ENCODE assay signal across 19 cellular contexts in genomic region chr11:10673476-10674062, GRCh38. TPM values are rescaled to one million over a fixed set of nuclear protein-coding genes. Genes with fewer than 3 reads are reported as not detected.
A peak's percentile ranks its signal among the peaks of the same experiment; 100 is the strongest.
DNase-seq lines count a peak whose midpoint lies in the region; ATAC-seq, FAIRE-seq and TF ChIP-seq lines count a peak whose summit lies in the region.
"Had no signal": no experiment of that assay in that cellular context is flagged by ENCODE, and none has a peak within 500 bp of the region (broad histone marks: within the 10 kb centered on the region; RNA-seq: fewer than 3 reads in every experiment).

No MANE protein-coding gene starts in this region.

- H3K4me3 ChIP-seq in heart left ventricle (peak overlapping the region in 1 of 12 donors; percentile 22), vagina (no peak overlapping the region)
- no peak overlapping the region for H3K4me3 ChIP-seq in naive thymus-derived CD4-positive, alpha-beta T cell (ENCODE audit: low read length)
- H3K4me3 ChIP-seq: upper lobe of right lung had no signal

- TF ChIP-seq CTCF in heart left ventricle (IDR thresholded peaks at IDR 0.05): no peak
- no peak for TF ChIP-seq CTCF in vagina (IDR thresholded peaks at IDR 0.05)

- TF ChIP-seq POLR2A in heart left ventricle (IDR thresholded peaks at IDR 0.05) (no peak), vagina (IDR thresholded peaks at IDR 0.05) (no peak)

- ATAC-seq in heart left ventricle (no peak), left cardiac atrium (no peak), HG03460 (IDR thresholded peaks at IDR 0.05; ENCODE audit: unreplicated experiment) (no peak)
- peak; percentile 31 for ATAC-seq in naive thymus-derived CD4-positive, alpha-beta T cell
- ATAC-seq in stimulated activated naive B cell treated with anti-CD40 and anti-IgM and Interleukin-4, amounts not matched to agents 10 μg/mL and 1 μg/mL and 100 μg/mL, for 72 hours (replicated peaks): no peak
- ATAC-seq: activated CD8-positive, alpha-beta T cell treated with anti-CD3 and anti-CD28 coated beads, Interleukin-2, amount 10 ng/mL, durations not matched to agents 7 days and 5 days had no signal

- H3K27ac ChIP-seq in heart left ventricle (peak overlapping the region in 8 of 12 donors; percentile 47 to 82 (median 68)), caudate nucleus (ENCODE audit: low read depth, low read length) (peak overlapping the region; percentile 78), vagina (peak overlapping the region; percentile 79)
- no peak overlapping the region for H3K27ac ChIP-seq in naive thymus-derived CD4-positive, alpha-beta T cell (ENCODE audit: low read depth, low read length)

- CTCF ChIA-PET in naive thymus-derived CD4-positive, alpha-beta T cell (lab: Charles Lee): interaction anchor here (0.6 to 0.7 kb wide), 3 partner anchors 13 to 1791 kb away, joined by 3 to 10 read pairs (median 6); no protein-coding TSS in a partner anchor

- H3K27me3 ChIP-seq in heart left ventricle (no peaks in the 10 kb centered on the region), vagina (no peaks in the 10 kb centered on the region)
- no peaks in the 10 kb centered on the region for H3K27me3 ChIP-seq in naive thymus-derived CD4-positive, alpha-beta T cell (ENCODE audit: control insufficient read depth in 2 of 2, insufficient read depth in 2 of 2, low read length in 2 of 2)
- H3K27me3 ChIP-seq: upper lobe of right lung had no signal

- no peak for DNase-seq in heart left ventricle
- DNase-seq in left cardiac atrium: no peak
- DNase-seq in caudate nucleus (lab: John Stamatoyannopoulos, UW): no peak
- no peak for DNase-seq in naive thymus-derived CD4-positive, alpha-beta T cell
- DNase-seq in vagina (ENCODE audit: extremely low spot score in 2 of 2): no peak
- no peak for DNase-seq in stimulated activated naive B cell treated with anti-CD40 and anti-IgM and Interleukin-4, amounts not matched to agents 10 μg/mL and 1 μg/mL and 100 μg/mL, for 72 hours
- DNase-seq in urothelium cell line (ENCODE audit: low spot score): no peak
- DNase-seq: activated B cell treated with CpG ODN at 0.5 μM for 24 hours; activated CD8-positive, alpha-beta T cell treated with anti-CD3 and anti-CD28 coated beads, Interleukin-2, amount 10 ng/mL, durations not matched to agents 7 days and 5 days; activated T-cell treated with anti-CD3 and anti-CD28 coated beads, Interleukin-2, amount 50 U/mL, for 48 hours; CD4-positive, CD25-positive, alpha-beta regulatory T cell; DMS153; H7; T-helper 2 cell; upper lobe of right lung had no signal

- H3K36me3 ChIP-seq in heart left ventricle (no peaks in the 10 kb centered on the region), vagina (no peaks in the 10 kb centered on the region)
- H3K36me3 ChIP-seq in naive thymus-derived CD4-positive, alpha-beta T cell (ENCODE audit: control insufficient read depth in 2 of 3, insufficient read depth in 3 of 3, low read length in 3 of 3): no peaks in the 10 kb centered on the region
- H3K36me3 ChIP-seq: upper lobe of right lung had no signal

- no peaks in the 10 kb centered on the region for H3K9me3 Mint-ChIP-seq in naive thymus-derived CD4-positive, alpha-beta T cell
- H3K9me3 Mint-ChIP-seq in stimulated activated naive B cell treated with anti-CD40 and anti-IgM and Interleukin-4, amounts not matched to agents 10 μg/mL and 1 μg/mL and 100 μg/mL, for 72 hours: no peaks in the 10 kb centered on the region
- H3K9me3 Mint-ChIP-seq: activated B cell treated with CpG ODN at 0.5 μM for 24 hours; activated naive CD4-positive, alpha-beta T cell treated with anti-CD3 and anti-CD28 coated beads, Interleukin-2, amount 50 U/mL, for 24 hours had no signal

- H3K9me3 ChIP-seq in heart left ventricle (no peaks in the 10 kb centered on the region), vagina (no peaks in the 10 kb centered on the region)
- H3K9me3 ChIP-seq in naive thymus-derived CD4-positive, alpha-beta T cell (ENCODE audit: control insufficient read depth in 2 of 3, low read length in 3 of 3): no peaks in the 10 kb centered on the region
- H3K9me3 ChIP-seq: upper lobe of right lung had no signal

- peak overlapping the region in 2 of 10 donors; percentile 2 to 6 for H3K4me3 Mint-ChIP-seq in naive thymus-derived CD4-positive, alpha-beta T cell
- H3K4me3 Mint-ChIP-seq in stimulated activated naive B cell treated with anti-CD40 and anti-IgM and Interleukin-4, amounts not matched to agents 10 μg/mL and 1 μg/mL and 100 μg/mL, for 72 hours: no peak overlapping the region
- H3K4me3 Mint-ChIP-seq: activated B cell treated with CpG ODN at 0.5 μM for 24 hours; activated CD8-positive, alpha-beta T cell treated with anti-CD3 and anti-CD28 coated beads, Interleukin-2, amount 10 ng/mL, durations not matched to agents 7 days and 5 days; activated naive CD4-positive, alpha-beta T cell treated with anti-CD3 and anti-CD28 coated beads, Interleukin-2, amount 50 U/mL, for 24 hours; CD4-positive, CD25-positive, alpha-beta regulatory T cell had no signal

- H3K4me1 Mint-ChIP-seq in naive thymus-derived CD4-positive, alpha-beta T cell: peaks cover 0 to 16% (median 11%) of the 10 kb centered on the region in 7 donors
- H3K4me1 Mint-ChIP-seq in stimulated activated naive B cell treated with anti-CD40 and anti-IgM and Interleukin-4, amounts not matched to agents 10 μg/mL and 1 μg/mL and 100 μg/mL, for 72 hours: peaks cover 10 to 24% of the 10 kb centered on the region in 2 donors

- no peaks in the 10 kb centered on the region for H3K36me3 Mint-ChIP-seq in naive thymus-derived CD4-positive, alpha-beta T cell
- no peaks in the 10 kb centered on the region for H3K36me3 Mint-ChIP-seq in stimulated activated naive B cell treated with anti-CD40 and anti-IgM and Interleukin-4, amounts not matched to agents 10 μg/mL and 1 μg/mL and 100 μg/mL, for 72 hours
- H3K36me3 Mint-ChIP-seq: activated naive CD4-positive, alpha-beta T cell treated with anti-CD3 and anti-CD28 coated beads, Interleukin-2, amount 50 U/mL, for 24 hours; CD4-positive, CD25-positive, alpha-beta regulatory T cell had no signal

- peaks cover 0 to 52% (median 32%) of the 10 kb centered on the region in 12 donors for H3K4me1 ChIP-seq in heart left ventricle
- no peaks in the 10 kb centered on the region for H3K4me1 ChIP-seq in naive thymus-derived CD4-positive, alpha-beta T cell (ENCODE audit: control insufficient read depth in 2 of 2, insufficient read depth in 2 of 2, low read length in 2 of 2)
- peaks cover 45% of the 10 kb centered on the region for H3K4me1 ChIP-seq in vagina

- POLR2A ChIA-PET in naive thymus-derived CD4-positive, alpha-beta T cell (lab: Charles Lee): interaction anchor here (0.6 kb wide), 1 partner anchor 209 kb away, joined by 3 read pairs; no protein-coding TSS in a partner anchor

- 74 to 80% (median 77%) methylated on average over 6 of the region's 6 CpGs for WGBS in heart left ventricle, 4 donors

- no peak overlapping the region for H3K27ac Mint-ChIP-seq in naive thymus-derived CD4-positive, alpha-beta T cell
- no peak overlapping the region for H3K27ac Mint-ChIP-seq in stimulated activated naive B cell treated with anti-CD40 and anti-IgM and Interleukin-4, amounts not matched to agents 10 μg/mL and 1 μg/mL and 100 μg/mL, for 72 hours
- H3K27ac Mint-ChIP-seq: activated B cell treated with CpG ODN at 0.5 μM for 24 hours; activated CD8-positive, alpha-beta T cell treated with anti-CD3 and anti-CD28 coated beads, Interleukin-2, amount 10 ng/mL, durations not matched to agents 7 days and 5 days; activated naive CD4-positive, alpha-beta T cell treated with anti-CD3 and anti-CD28 coated beads, Interleukin-2, amount 50 U/mL, for 24 hours; CD4-positive, CD25-positive, alpha-beta regulatory T cell had no signal

- intact Hi-C loops in heart left ventricle (cut with DNase I) (no loop called here), left cardiac atrium (cut with DNase I) (no loop called here), vagina (cut with DNase I) (no loop called here)
- intact Hi-C loops in naive thymus-derived CD4-positive, alpha-beta T cell (cut with micrococcal nuclease): no loop called here

- peaks cover 39 to 68% (median 50%) of the 10 kb centered on the region in 5 donors for H3K27me3 Mint-ChIP-seq in naive thymus-derived CD4-positive, alpha-beta T cell
- H3K27me3 Mint-ChIP-seq in stimulated activated naive B cell treated with anti-CD40 and anti-IgM and Interleukin-4, amounts not matched to agents 10 μg/mL and 1 μg/mL and 100 μg/mL, for 72 hours: peaks cover 33 to 36% of the 10 kb centered on the region in 2 donors

- FAIRE-seq in urothelium cell line (lab: Jason Lieb, UNC): no peak
- FAIRE-seq: colon, GM12892 had no signal

RNA-seq across cellular contexts. Expression of gene IRAG1, which starts 20.0 kb away (rescaled TPM):
- total RNA-seq in heart left ventricle: 10 to 100 TPM in 1 of 9 donors, 1 to 10 TPM in 8; 3.7 to 10.6 (median 6.2) TPM
- 1 to 10 TPM; 3.0 to 3.4 TPM for polyA plus RNA-seq in heart left ventricle
- total RNA-seq in left cardiac atrium: 10 to 100 TPM in 1 of 2 donors, 1 to 10 TPM in 1; 9.7 to 15.6 TPM
- 1 to 10 TPM in 1 of 5 experiments, under 1 TPM in 1, not detected in 3; 0.11 to 1.4 TPM for total RNA-seq in naive thymus-derived CD4-positive, alpha-beta T cell
- not detected for polyA plus RNA-seq in naive thymus-derived CD4-positive, alpha-beta T cell
- 18.2 TPM for total RNA-seq in vagina
- total RNA-seq: activated B cell treated with CpG ODN at 0.5 μM for 24 hours; activated CD8-positive, alpha-beta T cell treated with anti-CD3 and anti-CD28 coated beads, Interleukin-2, amount 10 ng/mL, durations not matched to agents 7 days and 5 days; CD4-positive, CD25-positive, alpha-beta regulatory T cell had no signal
- polyA plus RNA-seq: CD4-positive, CD25-positive, alpha-beta regulatory T cell had no signal
